ENCODE assay signal across 21 cellular contexts in the genomic region with DNA sequence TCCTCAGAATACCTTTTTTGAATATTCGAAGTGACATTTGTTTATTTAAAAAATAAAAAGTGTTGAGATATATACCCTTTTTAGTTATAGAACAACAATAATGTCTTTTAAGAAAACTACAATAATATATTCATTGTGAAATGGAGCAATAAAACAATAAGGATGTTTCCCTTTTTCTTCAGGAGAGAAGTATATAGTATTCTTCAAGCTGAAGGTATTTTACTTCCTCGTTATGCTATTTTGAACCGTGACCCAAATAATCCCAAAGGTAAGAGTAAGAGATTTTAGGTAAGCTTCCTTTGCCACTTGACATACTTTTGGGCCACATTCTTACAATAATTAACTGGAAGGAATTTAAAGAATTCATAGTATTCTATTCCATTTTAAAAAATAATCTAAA.
"Had no signal": no experiment of that assay in that cellular context is flagged by ENCODE, and none has a peak within 500 bp of the region (broad histone marks: within the 10 kb centered on the region; RNA-seq: fewer than 3 reads in every experiment).

No MANE protein-coding gene starts in this region.

- H3K36me3 ChIP-seq: ovary had no signal

- H3K27me3 ChIP-seq: ovary, right atrium auricular region, stomach, testis, thyroid gland, upper lobe of right lung had no signal

- ATAC-seq: naive thymus-derived CD4-positive, alpha-beta T cell; natural killer cell treated with Interleukin-12 subunit alpha and Interleukin-12 subunit beta and Interleukin-15 and Interleukin-18, amount 100 ng/mL, for 72 hours; psoas muscle; sciatic nerve; stimulated activated naive B cell treated with anti-CD40 and anti-IgM and Interleukin-4, amounts not matched to agents 10 μg/mL and 1 μg/mL and 100 μg/mL, for 72 hours; stimulated activated naive CD8-positive, alpha-beta T cell treated with anti-CD3 and anti-CD28 coated beads, Interleukin-15, Interleukin-2, amounts not matched to agents 100 U/mL and 50 U/mL, for 24 hours; upper lobe of right lung had no signal

- H3K4me1 ChIP-seq: psoas muscle, right atrium auricular region, testis, thyroid gland, upper lobe of right lung had no signal

- H3K27ac ChIP-seq: ovary, psoas muscle, right atrium auricular region, skin epidermis, stomach, testis, thyroid gland, upper lobe of right lung had no signal

- H3K9me3 ChIP-seq: ovary, psoas muscle, right atrium auricular region, stomach, testis, thyroid gland, upper lobe of right lung had no signal

- H3K4me3 ChIP-seq: lung, ovary, psoas muscle, right atrium auricular region, skin epidermis, stomach, testis, thyroid gland, upper lobe of right lung had no signal

- DNase-seq: head of caudate nucleus; hippocampal formation; mesendoderm; naive thymus-derived CD4-positive, alpha-beta T cell; ovary; psoas muscle; stimulated activated CD4-positive, alpha-beta T cell treated with anti-CD3 and anti-CD28 coated beads, Interleukin-12 subunit alpha, Interleukin-12 subunit beta, amount 100 ng/mL, for 4 hours; stimulated activated CD4-positive, alpha-beta T cell treated with anti-CD3 and anti-CD28 coated beads, Interleukin-15, amount 100 ng/mL, for 24 hours; stimulated activated CD4-positive, alpha-beta T cell treated with anti-CD3 and anti-CD28 coated beads, Interleukin-2, amount 100 ng/mL, for 24 hours; stimulated activated CD4-positive, alpha-beta T cell treated with anti-CD3 and anti-CD28 coated beads, Interleukin-4, amount 100 ng/mL, for 1 hour; stimulated activated naive B cell treated with anti-CD40 and anti-IgM and Interleukin-4, amounts not matched to agents 10 μg/mL and 1 μg/mL and 100 μg/mL, for 72 hours; stimulated activated naive CD8-positive, alpha-beta T cell treated with anti-CD3 and anti-CD28 coated beads, Interleukin-15, Interleukin-2, amounts not matched to agents 100 U/mL and 50 U/mL, for 24 hours; stomach; testis; thyroid gland; upper lobe of right lung had no signal
